Comparison of ENCODE assay signal across 12 cellular contexts in genomic region chr16:30951785-30952184, GRCh38. TPM values are rescaled to one million over a fixed set of nuclear protein-coding genes. Genes with fewer than 3 reads are reported as not detected.
DNase-seq lines count a peak whose midpoint lies in the region; ATAC-seq and TF ChIP-seq lines count a peak whose summit lies in the region.
"Had no signal": no experiment of that assay in that cellular context is flagged by ENCODE, and none has a peak within 500 bp of the region (broad histone marks: within the 10 kb centered on the region; RNA-seq: fewer than 3 reads in every experiment).

No MANE protein-coding gene starts in this region.

- CTCF ChIA-PET in activated B cell treated with CpG ODN at 0.5 μM for 24 hours (lab: Charles Lee): interaction anchor here (0.8 kb wide), 1 partner anchor 9 kb away, joined by 3 read pairs; no protein-coding TSS in a partner anchor

- peaks cover 10% of the 10 kb centered on the region for H3K36me3 Mint-ChIP-seq in activated B cell treated with CpG ODN at 0.5 μM for 24 hours (ENCODE audit: low read depth)
- no peaks in the 10 kb centered on the region for H3K36me3 Mint-ChIP-seq in naive thymus-derived CD8-positive, alpha-beta T cell
- H3K36me3 Mint-ChIP-seq in stimulated activated memory B cell treated with anti-CD40 and anti-IgM and Interleukin-4, amounts not matched to agents 10 μg/mL and 1 μg/mL and 100 μg/mL, for 72 hours: peaks cover 6% of the 10 kb centered on the region
- H3K36me3 Mint-ChIP-seq: activated naive CD4-positive, alpha-beta T cell treated with anti-CD3 and anti-CD28 coated beads, Interleukin-2, amount 50 U/mL, for 24 hours had no signal

- peaks cover 22% of the 10 kb centered on the region for H3K36me3 ChIP-seq in neutrophil

- no peaks in the 10 kb centered on the region for H3K9me3 ChIP-seq in neutrophil

- H3K27me3 Mint-ChIP-seq in activated B cell treated with CpG ODN at 0.5 μM for 24 hours: no peaks in the 10 kb centered on the region
- H3K27me3 Mint-ChIP-seq in naive thymus-derived CD8-positive, alpha-beta T cell: no peaks in the 10 kb centered on the region
- no peaks in the 10 kb centered on the region for H3K27me3 Mint-ChIP-seq in stimulated activated memory B cell treated with anti-CD40 and anti-IgM and Interleukin-4, amounts not matched to agents 10 μg/mL and 1 μg/mL and 100 μg/mL, for 72 hours
- H3K27me3 Mint-ChIP-seq: activated naive CD4-positive, alpha-beta T cell treated with anti-CD3 and anti-CD28 coated beads, Interleukin-2, amount 50 U/mL, for 24 hours had no signal

- DNase-seq in activated B cell treated with CpG ODN at 0.5 μM for 24 hours (no peak), fibroblast of peridontal ligament (ENCODE audit: extremely low read depth) (peak; percentile 93), DMS79 treated with DMSO at 0.1 percent for 48 hours (lab: John Stamatoyannopoulos, UW) (no peak), SHP77 (lab: John Stamatoyannopoulos, UW) (no peak)
- DNase-seq in naive thymus-derived CD8-positive, alpha-beta T cell: no peak
- DNase-seq: effector CD8-positive, alpha-beta T cell had no signal

- POLR2A ChIA-PET in activated B cell treated with CpG ODN at 0.5 μM for 24 hours (lab: Charles Lee): no interaction called here
- POLR2A ChIA-PET in naive thymus-derived CD8-positive, alpha-beta T cell (lab: Charles Lee): no interaction called here

- H3K9me3 Mint-ChIP-seq in activated B cell treated with CpG ODN at 0.5 μM for 24 hours: no peaks in the 10 kb centered on the region
- H3K9me3 Mint-ChIP-seq in naive thymus-derived CD8-positive, alpha-beta T cell: no peaks in the 10 kb centered on the region
- H3K9me3 Mint-ChIP-seq in stimulated activated memory B cell treated with anti-CD40 and anti-IgM and Interleukin-4, amounts not matched to agents 10 μg/mL and 1 μg/mL and 100 μg/mL, for 72 hours: no peaks in the 10 kb centered on the region
- H3K9me3 Mint-ChIP-seq: activated naive CD4-positive, alpha-beta T cell treated with anti-CD3 and anti-CD28 coated beads, Interleukin-2, amount 50 U/mL, for 24 hours had no signal

- no peaks in the 10 kb centered on the region for H3K27me3 ChIP-seq in neutrophil

- ATAC-seq in activated B cell treated with CpG ODN at 0.5 μM for 24 hours (ENCODE audit: low read depth): no peak
- ATAC-seq in naive thymus-derived CD8-positive, alpha-beta T cell: no peak
- no peak for ATAC-seq in stimulated activated memory B cell treated with anti-CD40 and anti-IgM and Interleukin-4, amounts not matched to agents 10 μg/mL and 1 μg/mL and 100 μg/mL, for 72 hours

- H3K4me3 Mint-ChIP-seq in activated B cell treated with CpG ODN at 0.5 μM for 24 hours: no peak overlapping the region
- H3K4me3 Mint-ChIP-seq in naive thymus-derived CD8-positive, alpha-beta T cell: peak overlapping the region in 4 of 10 donors; percentile 22 to 59 (median 36)
- H3K4me3 Mint-ChIP-seq in stimulated activated memory B cell treated with anti-CD40 and anti-IgM and Interleukin-4, amounts not matched to agents 10 μg/mL and 1 μg/mL and 100 μg/mL, for 72 hours: no peak overlapping the region
- H3K4me3 Mint-ChIP-seq: activated naive CD4-positive, alpha-beta T cell treated with anti-CD3 and anti-CD28 coated beads, Interleukin-2, amount 50 U/mL, for 24 hours had no signal

- H3K27ac Mint-ChIP-seq in activated B cell treated with CpG ODN at 0.5 μM for 24 hours: peak overlapping the region; percentile 46
- peak overlapping the region in 3 of 10 donors; percentile 33 to 77 (median 65) for H3K27ac Mint-ChIP-seq in naive thymus-derived CD8-positive, alpha-beta T cell
- H3K27ac Mint-ChIP-seq in stimulated activated memory B cell treated with anti-CD40 and anti-IgM and Interleukin-4, amounts not matched to agents 10 μg/mL and 1 μg/mL and 100 μg/mL, for 72 hours: no peak overlapping the region
- H3K27ac Mint-ChIP-seq: activated naive CD4-positive, alpha-beta T cell treated with anti-CD3 and anti-CD28 coated beads, Interleukin-2, amount 50 U/mL, for 24 hours had no signal

- TF ChIP-seq CTCF in 22Rv1 (IDR thresholded peaks at IDR 0.05): no peak
- TF ChIP-seq CTCF in activated B cell treated with CpG ODN at 0.5 μM for 24 hours (IDR thresholded peaks at IDR 0.05): no peak
- no peak for TF ChIP-seq CTCF in neutrophil (IDR thresholded peaks at IDR 0.05)

- peaks cover 27% of the 10 kb centered on the region for H3K4me1 Mint-ChIP-seq in activated B cell treated with CpG ODN at 0.5 μM for 24 hours
- H3K4me1 Mint-ChIP-seq in naive thymus-derived CD8-positive, alpha-beta T cell: peaks cover 12 to 33% (median 24%) of the 10 kb centered on the region in 4 donors
- peaks cover 36% of the 10 kb centered on the region for H3K4me1 Mint-ChIP-seq in stimulated activated memory B cell treated with anti-CD40 and anti-IgM and Interleukin-4, amounts not matched to agents 10 μg/mL and 1 μg/mL and 100 μg/mL, for 72 hours

- intact Hi-C loops in activated B cell treated with CpG ODN at 0.5 μM for 24 hours (cut with micrococcal nuclease): loop anchor here (10.0 kb wide), 1 partner anchor 923 kb away; the partner anchor contains the start of gene ZNF267

- H3K4me1 ChIP-seq in neutrophil (ENCODE audit: control insufficient read depth in 1 of 2, insufficient read depth in 1 of 2, low read depth in 1 of 2, low read length in 1 of 2): peaks cover 36 to 48% of the 10 kb centered on the region in 2 experiments

- H3K27ac ChIP-seq in 22Rv1: peak overlapping the region; percentile 73
- H3K27ac ChIP-seq in neutrophil: peak overlapping the region; percentile 96
- H3K27ac ChIP-seq: KMS-11, PC-9 had no signal

- H3K4me3 ChIP-seq in neutrophil (ENCODE audit: low read depth in 1 of 2, low read length in 1 of 2): no peak overlapping the region
- H3K4me3 ChIP-seq: PC-9 had no signal

RNA-seq across cellular contexts. Expression of gene ORAI3, which starts 2.9 kb away (rescaled TPM):
- total RNA-seq in activated B cell treated with CpG ODN at 0.5 μM for 24 hours: 25.1 and 30.6 TPM in 2 replicates
- 10 to 100 TPM; 18.6 to 20.8 TPM for total RNA-seq in naive thymus-derived CD8-positive, alpha-beta T cell
- 10 to 100 TPM; 15.2 to 16.0 (median 15.5) TPM for polyA plus RNA-seq in naive thymus-derived CD8-positive, alpha-beta T cell

RNA-seq across cellular contexts. Expression of gene SETD1A, which starts 5.8 kb away (rescaled TPM):
- 29.6 and 32.8 TPM in 2 replicates for total RNA-seq in activated B cell treated with CpG ODN at 0.5 μM for 24 hours
- 10 to 100 TPM; 39.5 to 44.3 TPM for total RNA-seq in naive thymus-derived CD8-positive, alpha-beta T cell
- polyA plus RNA-seq in naive thymus-derived CD8-positive, alpha-beta T cell: 1 to 10 TPM in 1 of 3 donors, under 1 TPM in 2; 0.35 to 2.0 (median 0.77) TPM

RNA-seq across cellular contexts. Expression of gene FBXL19, which starts 28.4 kb away (rescaled TPM):
- total RNA-seq in activated B cell treated with CpG ODN at 0.5 μM for 24 hours: 20.3 and 24.2 TPM in 2 replicates
- 10 to 100 TPM; 13.1 to 16.8 TPM for total RNA-seq in naive thymus-derived CD8-positive, alpha-beta T cell
- polyA plus RNA-seq in naive thymus-derived CD8-positive, alpha-beta T cell: under 1 TPM; 0.06 to 0.29 (median 0.16) TPM

RNA-seq across cellular contexts. Expression of gene HSD3B7, which starts 33.2 kb away (rescaled TPM):
- 1.3 and 1.6 TPM in 2 replicates for total RNA-seq in activated B cell treated with CpG ODN at 0.5 μM for 24 hours
- 1 to 10 TPM; 1.2 to 1.9 TPM for total RNA-seq in naive thymus-derived CD8-positive, alpha-beta T cell
- polyA plus RNA-seq in naive thymus-derived CD8-positive, alpha-beta T cell: under 1 TPM in 2 of 3 donors, not detected in 1; 0.07 to 0.08 TPM

RNA-seq across cellular contexts. Expression of gene CTF1, which starts 55.4 kb away (rescaled TPM):
- 0.56 and 0.62 TPM in 2 replicates for total RNA-seq in activated B cell treated with CpG ODN at 0.5 μM for 24 hours
- total RNA-seq in naive thymus-derived CD8-positive, alpha-beta T cell: 1 to 10 TPM; 1.0 to 1.3 TPM
- polyA plus RNA-seq in naive thymus-derived CD8-positive, alpha-beta T cell: under 1 TPM in 1 of 3 donors, not detected in 2; 0.14 TPM
